19 cellular contexts compared by ENCODE assay signal in the genomic region with DNA sequence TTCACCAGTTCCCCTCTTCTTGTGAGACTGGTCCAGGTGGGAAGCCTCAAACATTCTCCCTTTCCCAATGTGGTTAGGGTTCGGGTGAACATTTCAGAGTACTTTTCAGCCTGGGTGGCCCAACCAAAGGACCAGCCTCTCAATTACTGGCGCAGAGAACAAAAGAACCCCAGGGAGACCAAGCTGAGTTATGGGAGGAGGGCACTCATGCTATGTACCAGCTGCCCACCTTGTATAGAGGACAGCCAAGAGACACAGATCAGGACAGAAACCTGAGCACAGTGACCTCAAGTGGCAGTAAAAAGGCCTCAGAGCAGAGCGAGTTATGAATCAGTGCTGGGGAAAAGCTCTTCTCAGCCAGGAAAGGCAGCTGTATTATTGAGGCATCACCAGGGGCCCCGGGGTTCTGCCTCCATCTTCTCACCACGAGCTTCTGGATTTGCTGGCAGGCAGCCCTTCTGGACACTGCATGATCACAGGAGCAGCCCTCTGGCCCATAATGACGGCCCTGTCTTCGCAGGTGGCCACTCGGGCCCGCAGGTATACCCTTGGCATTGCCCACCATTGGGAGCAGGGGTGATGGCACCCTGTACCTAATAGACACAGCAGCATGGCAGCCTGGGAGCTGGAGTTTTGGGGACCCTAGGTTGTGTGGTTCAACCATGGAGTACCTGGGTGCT. TPM values are rescaled to one million over a fixed set of nuclear protein-coding genes. Genes with fewer than 3 reads are reported as not detected.
DNase-seq lines count a peak whose midpoint lies in the region; ATAC-seq and TF ChIP-seq lines count a peak whose summit lies in the region.
"Had no signal": no experiment of that assay in that cellular context is flagged by ENCODE, and none has a peak within 500 bp of the region (broad histone marks: within the 10 kb centered on the region; RNA-seq: fewer than 3 reads in every experiment).

No MANE protein-coding gene starts in this region.

- no peak overlapping the region for H4K91ac ChIP-seq in mesenchymal stem cell (ENCODE audit: low read length)

- peaks cover 24% of the 10 kb centered on the region for H3K4me1 Mint-ChIP-seq in T-helper 17 cell

- TF ChIP-seq POLR2A in HCT116 (IDR thresholded peaks at IDR 0.05; ENCODE audit: borderline replicate concordance, extremely low read depth, insufficient read depth, insufficient read length), result no peak

- no peak overlapping the region for H3K18ac ChIP-seq in mesenchymal stem cell (ENCODE audit: low read depth in 1 of 2, low read length in 2 of 2)

- H3K4me2 ChIP-seq in HCT116 (ENCODE audit: low read length) (no peak overlapping the region), mesenchymal stem cell (ENCODE audit: low read length, poor library complexity, severe bottlenecking) (no peak overlapping the region)

- peaks cover 27% of the 10 kb centered on the region for H3K79me1 ChIP-seq in mesenchymal stem cell (replicated peaks; ENCODE audit: low read length, poor library complexity, severe bottlenecking)

- H3K27me3 ChIP-seq in HCT116 (ENCODE audit: insufficient read depth, low read length) (no peaks in the 10 kb centered on the region), mesenchymal stem cell (ENCODE audit: control insufficient read depth in 1 of 2, insufficient read depth in 1 of 2, low read length in 2 of 2) (no peaks in the 10 kb centered on the region), tibial artery (no peaks in the 10 kb centered on the region)
- H3K27me3 ChIP-seq: ovary had no signal

- no peak for TF ChIP-seq RAD21 in HCT116 (IDR thresholded peaks at IDR 0.05; ENCODE audit: low read depth)

- H2AFZ ChIP-seq in HCT116 (ENCODE audit: low read depth, low read length, poor library complexity, severe bottlenecking) (no peak overlapping the region), mesenchymal stem cell (ENCODE audit: low read depth, low read length) (no peak overlapping the region)

- peaks cover 12 to 26% of the 10 kb centered on the region in 2 experiments for H3K4me1 ChIP-seq in HCT116 (ENCODE audit: control insufficient read depth in 1 of 2, insufficient read depth in 2 of 2, low read length in 2 of 2)
- H3K4me1 ChIP-seq in mesenchymal stem cell (ENCODE audit: control insufficient read depth, insufficient read depth, low read depth, low read length), result peaks cover 6% of the 10 kb centered on the region
- H3K4me1 ChIP-seq in tibial artery, result peaks cover 4 to 28% (median 21%) of the 10 kb centered on the region in 4 donors

- no peaks in the 10 kb centered on the region for H3K9me2 ChIP-seq in HCT116 (ENCODE audit: insufficient read depth)

- H3K9ac ChIP-seq in HCT116 (ENCODE audit: low read length), result 0 out of 2 replicates have a peak overlapping the region, but pooled peaks have one; percentile 6
- H3K9ac ChIP-seq in mesenchymal stem cell (ENCODE audit: low read length), result peak overlapping the region; percentile 31

- DNase-seq in AG09309 (ENCODE audit: low read depth) (no peak), HCT116 (ENCODE audit: low read depth, low spot score) (no peak), T-helper 17 cell (no peak), mesenchymal stem cell (no peak), tibial artery (no peak)
- DNase-seq in NK-92 treated with Interleukin-12 subunit alpha and Interleukin-12 subunit beta, amount 100 ng/mL, for 24 hours (lab: John Stamatoyannopoulos, UW), result no peak
- DNase-seq: anterior cingulate cortex, foreskin melanocyte, GF-D8, KBM-7, left cardiac atrium, mucosa of descending colon, NCI-H1105 had no signal

- H2BK120ac ChIP-seq in mesenchymal stem cell (ENCODE audit: low read depth, low read length), result no peak overlapping the region

- H3K27ac Mint-ChIP-seq in T-helper 17 cell, result peak overlapping the region; percentile 67
- H3K27ac Mint-ChIP-seq: activated T-helper 2 cell treated with anti-CD3 and anti-CD28 coated beads, Interferon-gamma antibody, Interleukin-2, Interleukin-4, amounts not matched to agents 10 μg/mL and 5 μg/mL and 100 μg/mL, durations not matched to agents 14 hours and 24 hours and 36 hours had no signal

- TF ChIP-seq CTCF in AG09309 (IDR thresholded peaks at IDR 0.05; ENCODE audit: control insufficient read depth, insufficient read depth, low read depth, low read length, missing control alignments) (peak; percentile 9), HCT116 (IDR thresholded peaks at IDR 0.05 in 2 of 3, conservative IDR thresholded peaks at IDR 0.05 in 1 of 3; ENCODE audit: borderline replicate concordance in 1 of 3, insufficient read depth in 1 of 3, low read depth in 2 of 3, low read length in 2 of 3) (no peak), tibial artery (IDR thresholded peaks at IDR 0.05) (no peak)

- H3K4ac ChIP-seq in mesenchymal stem cell (ENCODE audit: low read depth in 1 of 2, low read length in 2 of 2), result no peak overlapping the region

- H2BK5ac ChIP-seq in mesenchymal stem cell (ENCODE audit: low read depth, low read length, poor library complexity, severe bottlenecking), result no peak overlapping the region

- ATAC-seq in HCT116, result no peak
- no peak for ATAC-seq in T-helper 17 cell
- ATAC-seq in HG03135 (IDR thresholded peaks at IDR 0.05; ENCODE audit: unreplicated experiment), result no peak
- no peak for ATAC-seq in GM21825 (IDR thresholded peaks at IDR 0.05; ENCODE audit: unreplicated experiment)
- ATAC-seq: activated CD4-positive, CD25-positive, alpha-beta regulatory T cell treated with anti-CD3 and anti-CD28 coated beads, Interleukin-2, amount 50 U/mL, for 24 hours; left cardiac atrium; mucosa of descending colon; sciatic nerve had no signal

- WGBS in mesenchymal stem cell, result 96% methylated on average over 9 of the region's 9 CpGs

- H3K36me3 ChIP-seq in HCT116 (ENCODE audit: control insufficient read depth in 1 of 2, insufficient read depth in 2 of 2, low read length in 2 of 2), result peaks cover 10 to 12% of the 10 kb centered on the region in 2 experiments; a peak in 2 of 4 replicates
- peaks cover 57% of the 10 kb centered on the region in 2 experiments for H3K36me3 ChIP-seq in mesenchymal stem cell (ENCODE audit: control insufficient read depth in 1 of 2, insufficient read depth in 2 of 2, low read depth in 1 of 2, low read length in 2 of 2)
- H3K36me3 ChIP-seq in tibial artery, result peaks cover 43 to 52% (median 50%) of the 10 kb centered on the region in 3 donors
- H3K36me3 ChIP-seq: ovary had no signal

- H3K23ac ChIP-seq in mesenchymal stem cell (ENCODE audit: low read length in 2 of 2), result no peak overlapping the region

- H3K9me3 ChIP-seq in HCT116 (ENCODE audit: control insufficient read depth in 1 of 2, insufficient read depth in 1 of 2, low read depth in 1 of 2, low read length in 2 of 2) (no peaks in the 10 kb centered on the region), T-helper 17 cell (ENCODE audit: control insufficient read depth, low read length, poor library complexity, severe bottlenecking) (no peaks in the 10 kb centered on the region), mesenchymal stem cell (ENCODE audit: control insufficient read depth, low read length) (no peaks in the 10 kb centered on the region), tibial artery (no peaks in the 10 kb centered on the region)
- H3K9me3 ChIP-seq: mucosa of descending colon, ovary had no signal

- CTCF ChIA-PET in HCT116 (lab: Charles Lee), result no interaction called here

- RAD21 ChIA-PET in HCT116 (lab: Charles Lee; ENCODE audit: low non-redundant PET in 1 of 2, low total read pairs in 2 of 2, uncharacterized antibody in 2 of 2, unreplicated experiment in 2 of 2), result no interaction called here

- POLR2A ChIA-PET in HCT116 (lab: Charles Lee), result no interaction called here

- H3K27ac ChIP-seq in HCT116 (ENCODE audit: low read depth, low read length) (no peak overlapping the region; the same call in 1 of the 2 replicates), mesenchymal stem cell (ENCODE audit: low read length, poor library complexity, severe bottlenecking) (no peak overlapping the region), tibial artery (no peak overlapping the region)
- H3K27ac ChIP-seq: ovary had no signal

- H3K36me3 Mint-ChIP-seq in T-helper 17 cell (ENCODE audit: low read depth), result peaks cover 4% of the 10 kb centered on the region

- H2BK15ac ChIP-seq in mesenchymal stem cell (ENCODE audit: low read depth, poor library complexity, severe bottlenecking), result no peak overlapping the region

- H3K14ac ChIP-seq in mesenchymal stem cell (ENCODE audit: low read length in 2 of 2), result no peak overlapping the region

- H4K20me1 ChIP-seq in HCT116 (ENCODE audit: insufficient read depth), result no peaks in the 10 kb centered on the region

- H3K4me3 Mint-ChIP-seq in T-helper 17 cell, result no peak overlapping the region

- H2BK12ac ChIP-seq in mesenchymal stem cell (ENCODE audit: low read length in 2 of 2), result peak overlapping the region in 1 of 2 experiments; percentile 21

- no TSS peak for BruUV-seq in HCT116 (replicated peaks; lab: Mats Ljungman, UMichigan)

- no peak overlapping the region for H4K8ac ChIP-seq in mesenchymal stem cell (ENCODE audit: low read length)

- H3K27me3 Mint-ChIP-seq in T-helper 17 cell, result no peaks in the 10 kb centered on the region

- H3K79me2 ChIP-seq in HCT116 (ENCODE audit: insufficient read depth, low read length), result peaks cover 22% of the 10 kb centered on the region

- no peak overlapping the region for H2AK5ac ChIP-seq in mesenchymal stem cell (ENCODE audit: low read length, severe bottlenecking)

- H3K4me3 ChIP-seq in AG09309 (ENCODE audit: control insufficient read depth, low read depth, low read length), result no peak overlapping the region
- H3K4me3 ChIP-seq in HCT116 (replicated peaks in 1 of 2; ENCODE audit: low read depth in 1 of 2, low read length in 2 of 2), result no peak overlapping the region
- no peak overlapping the region for H3K4me3 ChIP-seq in mesenchymal stem cell (ENCODE audit: insufficient read depth in 1 of 2, low read depth in 1 of 2, low read length in 2 of 2)
- H3K4me3 ChIP-seq in tibial artery, result no peak overlapping the region
- H3K4me3 ChIP-seq: mucosa of descending colon, ovary had no signal

- intact Hi-C loops in HCT116 (cut with micrococcal nuclease), result no loop called here
- intact Hi-C loops in tibial artery (cut with DNase I; ENCODE audit: low total_unique reads), result loop anchor here (5.0 kb wide), 2 partner anchors 33 to 48 kb away; a partner anchor contains a TSS

RNA-seq across cellular contexts. Expression of a gene that starts 3.8 kb away (rescaled TPM):
- total RNA-seq in HCT116 (2021; ENCODE audit: unreplicated experiment), result 50.6 TPM
- 67.8 and 69.6 TPM in 2 replicates for polyA plus RNA-seq in HCT116 (2012)
- 10 to 100 TPM; 10.9 to 13.8 TPM for total RNA-seq in T-helper 17 cell
- polyA plus RNA-seq in mesenchymal stem cell (2013, experiment 1 of 2), result 158 TPM
- 165 TPM for polyA plus RNA-seq in mesenchymal stem cell (2013, experiment 2 of 2)

RNA-seq across cellular contexts. Expression of a gene that starts 7.9 kb away (rescaled TPM):
- total RNA-seq in HCT116 (2021; ENCODE audit: unreplicated experiment) (99.6 TPM), T-helper 17 cell (10 to 100 TPM; 35.3 to 46.5 TPM)
- polyA plus RNA-seq in HCT116 (2012), result 44.3 and 45.4 TPM in 2 replicates
- 74.2 TPM for polyA plus RNA-seq in mesenchymal stem cell (2013, experiment 1 of 2)
- polyA plus RNA-seq in mesenchymal stem cell (2013, experiment 2 of 2), result 73.4 TPM

RNA-seq across cellular contexts. Expression of a gene that starts 49.1 kb away (rescaled TPM):
- 32.9 TPM for total RNA-seq in HCT116 (2021; ENCODE audit: unreplicated experiment)
- polyA plus RNA-seq in HCT116 (2012), result 51.0 and 68.2 TPM in 2 replicates
- total RNA-seq in T-helper 17 cell, result 10 to 100 TPM; 83.6 to 96.5 TPM
- polyA plus RNA-seq in mesenchymal stem cell (2013, experiment 1 of 2), result 36.0 TPM
- polyA plus RNA-seq in mesenchymal stem cell (2013, experiment 2 of 2), result 34.6 TPM

RNA-seq across cellular contexts. Expression of a gene that starts 59.6 kb away (rescaled TPM):
- 43.8 TPM for total RNA-seq in HCT116 (2021; ENCODE audit: unreplicated experiment)
- polyA plus RNA-seq in HCT116 (2012), result 59.2 and 64.4 TPM in 2 replicates
- total RNA-seq in T-helper 17 cell, result 10 to 100 TPM; 10.5 to 11.8 TPM
- polyA plus RNA-seq in mesenchymal stem cell (2013, experiment 1 of 2), result 21.7 TPM
- 22.1 TPM for polyA plus RNA-seq in mesenchymal stem cell (2013, experiment 2 of 2)
